Comparison of ENCODE assay signal across 8 cellular contexts in the genomic region with DNA sequence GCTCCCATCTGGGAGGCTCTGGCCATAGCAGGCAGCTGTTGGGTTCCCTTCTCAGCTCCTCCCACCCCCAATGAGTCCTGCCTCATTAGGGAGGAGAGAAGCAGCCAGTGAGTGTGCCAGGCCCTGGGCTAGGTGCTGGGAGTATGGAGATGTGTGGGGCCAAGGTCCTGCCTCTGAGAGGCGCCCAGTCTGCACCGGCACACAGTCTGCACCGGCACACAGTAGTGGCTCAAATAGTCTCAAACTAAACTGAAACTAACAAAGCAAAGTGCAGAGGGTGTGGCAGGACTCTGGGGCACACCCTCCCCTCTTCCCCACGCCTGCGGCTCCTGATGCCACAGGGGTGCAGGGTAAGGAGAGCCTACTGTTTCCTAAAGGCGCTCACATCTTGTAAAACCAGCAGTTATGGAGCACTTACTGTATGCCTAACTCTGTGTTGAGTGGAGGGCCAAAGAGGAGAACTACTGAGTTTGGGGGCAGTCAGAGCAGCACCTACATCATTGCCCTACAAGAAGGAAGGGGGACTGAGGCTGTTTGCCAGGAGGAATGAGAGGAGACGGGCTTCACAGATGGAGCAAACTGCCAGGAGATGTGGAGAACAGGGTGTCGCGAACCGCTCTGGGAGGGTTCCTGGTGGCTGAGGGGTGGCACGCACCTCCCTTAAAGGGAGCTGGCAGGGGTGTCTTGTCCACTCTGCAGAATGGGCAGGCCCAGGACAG. TPM values are rescaled to one million over a fixed set of nuclear protein-coding genes. Genes with fewer than 3 reads are reported as not detected.
DNase-seq lines count a peak whose midpoint lies in the region; ATAC-seq, FAIRE-seq and TF ChIP-seq lines count a peak whose summit lies in the region.

No MANE protein-coding gene starts in this region.

- WGBS in H1 (ENCODE audit: extremely low coverage in 1 of 2, insufficient coverage in 1 of 2, insufficient read length in 1 of 2, insufficient replicate concordance in 2 of 2, low coverage in 1 of 2, low lambda C conversion rate in 2 of 2, missing lambda C conversion rate in 1 of 2), 2 experiments: 78% methylated on average over 11 of the region's 11 CpGs; no CpG with 5 or more reads in 1 of the 2 experiments
- WGBS in ovary, 3 donors: 68 to 81% (median 73%) methylated on average over 10 to 11 of the region's 11 CpGs

- H3K4me3 ChIP-seq in OCI-LY7 (ENCODE audit: low read depth, low read length, poor library complexity, severe bottlenecking): peak overlapping the region; percentile 94
- peak overlapping the region in 3 of 4 experiments; percentile 77 to 91 (median 86); a peak in 6 of 8 replicates for H3K4me3 ChIP-seq in H1 (ENCODE audit: extremely low read depth in 1 of 4, insufficient read depth in 2 of 4, low read depth in 3 of 4, low read length in 4 of 4)
- peak overlapping the region; percentile 47 for H3K4me3 ChIP-seq in ovary

- intact Hi-C loops in OCI-LY7 (cut with micrococcal nuclease; ENCODE audit: unreplicated experiment): loop anchor here (2.0 kb wide), 1 partner anchor 16 kb away; no protein-coding TSS in a partner anchor
- intact Hi-C loops in ovary (cut with DNase I): no loop called here

- CTCF ChIA-PET in OCI-LY7 (lab: Charles Lee; ENCODE audit: unreplicated experiment) (interaction anchor here (0.7 to 1.2 kb wide), 2 partner anchors 29 to 32 kb away, joined by 3 to 4 read pairs; no protein-coding TSS in a partner anchor), H1 (lab: Charles Lee; ENCODE audit: partially characterized antibody) (interaction anchor here (0.9 to 11.4 kb wide), 11 partner anchors 8 to 130 kb away, joined by 3 to 261 read pairs (median 5); partner anchors contain the start of genes GGA1, LGALS1, NOL12 and PDXP)

- no peak for ATAC-seq in GM18909 (IDR thresholded peaks at IDR 0.05; ENCODE audit: poor library complexity, unreplicated experiment)

- no peak overlapping the region for H2BK120ac ChIP-seq in H1 (replicated peaks; ENCODE audit: low read depth, low read length)

- H2BK12ac ChIP-seq in H1 (ENCODE audit: low read depth, low read length): 0 out of 2 replicates have a peak overlapping the region, but pooled peaks have one; percentile 50

- TF ChIP-seq EP300 in H1 (IDR thresholded peaks at IDR 0.05; ENCODE audit: borderline replicate concordance in 1 of 2, low read depth in 2 of 2, low read length in 2 of 2) (no peak), ovary (IDR thresholded peaks at IDR 0.05) (no peak)

- H2BK5ac ChIP-seq in H1 (ENCODE audit: low read depth, low read length): 0 out of 2 replicates have a peak overlapping the region, but pooled peaks have one; percentile 53

- H3K4me2 ChIP-seq in OCI-LY7 (ENCODE audit: low read length): peak overlapping the region; percentile 99
- peak overlapping the region; percentile 86 to 99 for H3K4me2 ChIP-seq in H1 (ENCODE audit: insufficient read depth in 1 of 2, low read depth in 2 of 2, low read length in 2 of 2)

- 0 out of 2 replicates have a peak, but pooled peaks cover 2% of the 10 kb centered on the region for H3K79me1 ChIP-seq in H1 (ENCODE audit: low read depth, low read length)

- H3K23ac ChIP-seq in H1 (ENCODE audit: insufficient read length): no peak overlapping the region

- H2AFZ ChIP-seq in OCI-LY7 (ENCODE audit: low read length) (peak overlapping the region; percentile 78; the same call in 1 of the 2 replicates), H1 (ENCODE audit: low read length) (no peak overlapping the region)

- H3K23me2 ChIP-seq in H1 (ENCODE audit: low read depth, low read length): peaks cover 8% of the 10 kb centered on the region

- H4K20me1 ChIP-seq in OCI-LY7 (ENCODE audit: insufficient read depth, low read length): no peaks in the 10 kb centered on the region
- H4K20me1 ChIP-seq in H1 (replicated peaks in 1 of 2; ENCODE audit: control insufficient read depth in 1 of 2, insufficient read depth in 2 of 2, low read length in 2 of 2): peaks cover 0 to 7% of the 10 kb centered on the region in 2 experiments

- DNase-seq in GM12891 (ENCODE audit: insufficient read length, low spot score): no peak
- DNase-seq in OCI-LY7 (ENCODE audit: low spot score): no peak
- DNase-seq in H1 (ENCODE audit: low read depth in 1 of 2, low spot score in 2 of 2): no peak
- peak in 1 of 5 donors; percentile 33 for DNase-seq in ovary
- DNase-seq in D341Med (ENCODE audit: low spot score): no peak
- no peak for DNase-seq in pons (ENCODE audit: low spot score)
- no peak for DNase-seq in effector CD8-positive, alpha-beta T cell (lab: John Stamatoyannopoulos, UW)

- no peaks in the 10 kb centered on the region for H3K9me3 ChIP-seq in OCI-LY7 (ENCODE audit: low read length)
- H3K9me3 ChIP-seq in H1 (ENCODE audit: insufficient read depth in 2 of 2, low read depth in 1 of 2, low read length in 1 of 2): no peaks in the 10 kb centered on the region
- no peaks in the 10 kb centered on the region for H3K9me3 ChIP-seq in ovary

- H3K18ac ChIP-seq in H1 (ENCODE audit: extremely low read depth, low read length): no peak overlapping the region

- TF ChIP-seq POLR2A in GM12891 (IDR thresholded peaks at IDR 0.05; ENCODE audit: low read depth, low read length) (no peak), H1 (IDR thresholded peaks at IDR 0.05; ENCODE audit: control extremely low read depth in 1 of 2, low read depth in 2 of 2, low read length in 2 of 2) (no peak), ovary (IDR thresholded peaks at IDR 0.05) (no peak)

- no TSS peak for BruUV-seq in OCI-LY7 (replicated peaks; lab: Mats Ljungman, UMichigan)

- no peak overlapping the region for H3K56ac ChIP-seq in H1 (replicated peaks; ENCODE audit: insufficient read length, low read depth, low read length)

- FAIRE-seq in GM12891 (lab: Jason Lieb, UNC): peak; percentile 91
- no peak for FAIRE-seq in H1 (lab: Jason Lieb, UNC)

- peak overlapping the region; percentile 1 for H3K4ac ChIP-seq in H1 (replicated peaks; ENCODE audit: insufficient read length, low read depth, low read length)

- H3K79me2 ChIP-seq in OCI-LY7 (ENCODE audit: insufficient read depth, low read depth, low read length): no peaks in the 10 kb centered on the region
- no peaks in the 10 kb centered on the region; a peak in 1 of 4 replicates for H3K79me2 ChIP-seq in H1 (ENCODE audit: control insufficient read depth in 1 of 2, insufficient read depth in 2 of 2, low read length in 2 of 2)

- H2AK5ac ChIP-seq in H1 (ENCODE audit: low read depth, low read length): no peak overlapping the region

- no peak overlapping the region for H3K14ac ChIP-seq in H1 (ENCODE audit: insufficient read length)

- H3K27ac ChIP-seq in OCI-LY7 (ENCODE audit: low read depth, low read length, poor library complexity, severe bottlenecking): no peak overlapping the region
- H3K27ac ChIP-seq in H1 (ENCODE audit: low read depth, low read length): no peak overlapping the region
- H3K27ac ChIP-seq in ovary: peak overlapping the region; percentile 59 to 75

- TF ChIP-seq CTCF in OCI-LY7 (conservative IDR thresholded peaks at IDR 0.05; ENCODE audit: low read length) (no peak), H1 (IDR thresholded peaks at IDR 0.05; ENCODE audit: control extremely low read depth in 1 of 3, insufficient read depth in 1 of 3, low read depth in 1 of 3, low read length in 3 of 3) (no peak), ovary (IDR thresholded peaks at IDR 0.05) (no peak)

- H3K9ac ChIP-seq in H1 (replicated peaks in 1 of 4; ENCODE audit: extremely low read depth in 1 of 4, low read depth in 3 of 4, low read length in 3 of 4): no peak overlapping the region

- POLR2A ChIA-PET in OCI-LY7 (lab: Charles Lee): no interaction called here
- POLR2A ChIA-PET in H1 (lab: Charles Lee; ENCODE audit: partially characterized antibody): interaction anchor here (0.7 to 2.3 kb wide), 19 partner anchors 8 to 103 kb away, joined by 3 to 8 read pairs (median 4); partner anchors contain the start of genes NOL12, PDXP and TRIOBP

- H3K27me3 ChIP-seq in H1 (replicated peaks in 1 of 4; ENCODE audit: control insufficient read depth in 3 of 4, extremely low read depth in 1 of 4, insufficient read depth in 3 of 4, low read length in 3 of 4): no peaks in the 10 kb centered on the region
- H3K27me3 ChIP-seq in ovary: no peaks in the 10 kb centered on the region

- H2BK20ac ChIP-seq in H1 (ENCODE audit: low read length): no peak overlapping the region

- peaks cover 13% of the 10 kb centered on the region; the same call in 1 of the 2 replicates for H3K36me3 ChIP-seq in OCI-LY7 (ENCODE audit: insufficient read depth, low read length)
- peaks cover 0 to 1% (median 0%) of the 10 kb centered on the region in 4 experiments; a peak in 2 of 8 replicates for H3K36me3 ChIP-seq in H1 (ENCODE audit: control insufficient read depth in 2 of 4, insufficient read depth in 4 of 4, low read length in 3 of 4)
- H3K36me3 ChIP-seq in ovary: no peaks in the 10 kb centered on the region

- H3K9me2 ChIP-seq in OCI-LY7 (ENCODE audit: insufficient read depth, low read length): no peaks in the 10 kb centered on the region

- H4K91ac ChIP-seq in H1 (replicated peaks; ENCODE audit: insufficient read length, low read length): peak overlapping the region; percentile 8

- H2BK15ac ChIP-seq in H1 (ENCODE audit: low read length): no peak overlapping the region

- no peak overlapping the region; the same call in 1 of the 2 replicates for H4K8ac ChIP-seq in H1 (ENCODE audit: extremely low read depth, insufficient read depth, low read length)

- TF ChIP-seq RAD21 in H1 (IDR thresholded peaks at IDR 0.05 in 1 of 2, conservative IDR thresholded peaks at IDR 0.05 in 1 of 2; ENCODE audit: low read depth in 2 of 2, low read length in 2 of 2): no peak

- H3K4me1 ChIP-seq in OCI-LY7 (ENCODE audit: insufficient read depth, low read length, poor library complexity, severe bottlenecking): peaks cover 42% of the 10 kb centered on the region
- peaks cover 5 to 33% (median 26%) of the 10 kb centered on the region in 4 experiments for H3K4me1 ChIP-seq in H1 (replicated peaks in 1 of 4; ENCODE audit: control insufficient read depth in 3 of 4, insufficient read depth in 4 of 4, low read length in 3 of 4)
- H3K4me1 ChIP-seq in ovary (ENCODE audit: insufficient read depth): peaks cover 14% of the 10 kb centered on the region

- H4K5ac ChIP-seq in H1 (ENCODE audit: insufficient read length, low read depth, low read length): no peak overlapping the region

RNA-seq across cellular contexts. Expression of gene SH3BP1, which starts 1.0 kb away (rescaled TPM):
- polyA plus RNA-seq in GM12891 (2012; ENCODE audit: low read depth, missing spikeins): 58.1 TPM
- 15.3 and 18.3 TPM in 2 replicates for total RNA-seq in OCI-LY7 (2014; rRNA removed; shearing (Covaris generic))
- total RNA-seq in OCI-LY7 (2022) (44.4 and 48.4 TPM in 2 replicates), ovary (10 to 100 TPM in 4 of 7 donors, 1 to 10 TPM in 3; 2.0 to 13.3 (median 10.9) TPM)
- total RNA-seq in H1 (2021; fragmentation: NEBNext Ultra II Directional; extraction: Animal tissue kit (Norgen Biotek cat#: 25700)): 32.4 and 40.3 TPM in 2 replicates
- polyA plus RNA-seq in H1 (2011; rRNA removed) (23.9 and 34.8 TPM in 2 replicates), ovary (1 to 10 TPM; 4.5 to 5.5 TPM)
- 22.8 TPM for polyA plus RNA-seq in H1 (2011; cell fraction: cytosol; rRNA removed)
- 50.1 TPM for polyA plus RNA-seq in H1 (2011; cell fraction: nucleus; rRNA removed)
- 57.5 to 65.6 TPM (median 60.4 TPM) in 4 replicates for polyA plus RNA-seq in H1 (2012, experiment 1 of 2)
- 35.9 TPM for polyA plus RNA-seq in H1 (2012, experiment 2 of 2)
- polyA plus RNA-seq in H1 (2013, experiment 1 of 2): 21.9 TPM
- 22.1 TPM for polyA plus RNA-seq in H1 (2013, experiment 2 of 2)
- 20.1 and 23.7 TPM in 2 replicates for polyA minus RNA-seq in H1 (2011; rRNA and poly(A)+ RNA removed)
- 17.0 TPM for polyA minus RNA-seq in H1 (2011; cell fraction: cytosol; rRNA and poly(A)+ RNA removed)
- polyA minus RNA-seq in H1 (2011; cell fraction: nucleus; rRNA and poly(A)+ RNA removed): 19.7 TPM

RNA-seq across cellular contexts. Expression of gene PDXP, which starts 20.0 kb away (rescaled TPM):
- polyA plus RNA-seq in GM12891 (2012; ENCODE audit: low read depth, missing spikeins): 28.3 TPM
- 50.0 and 61.2 TPM in 2 replicates for total RNA-seq in OCI-LY7 (2014; rRNA removed; shearing (Covaris generic))
- total RNA-seq in OCI-LY7 (2022) (54.0 and 55.8 TPM in 2 replicates), ovary (10 to 100 TPM in 6 of 7 donors, 1 to 10 TPM in 1; 9.1 to 15.9 (median 12.7) TPM)
- 35.7 and 36.6 TPM in 2 replicates for total RNA-seq in H1 (2021; fragmentation: NEBNext Ultra II Directional; extraction: Animal tissue kit (Norgen Biotek cat#: 25700))
- polyA plus RNA-seq in H1 (2011; rRNA removed) (67.7 and 74.8 TPM in 2 replicates), ovary (10 to 100 TPM in 1 of 2 donors, 1 to 10 TPM in 1; 8.1 to 13.3 TPM)
- polyA plus RNA-seq in H1 (2011; cell fraction: cytosol; rRNA removed): 47.4 TPM
- polyA plus RNA-seq in H1 (2011; cell fraction: nucleus; rRNA removed): 60.6 TPM
- 33.3 to 46.0 TPM (median 43.7 TPM) in 4 replicates for polyA plus RNA-seq in H1 (2012, experiment 1 of 2)
- polyA plus RNA-seq in H1 (2012, experiment 2 of 2): 66.6 TPM
- polyA plus RNA-seq in H1 (2013, experiment 1 of 2): 33.9 TPM
- 31.0 TPM for polyA plus RNA-seq in H1 (2013, experiment 2 of 2)
- 31.8 and 36.4 TPM in 2 replicates for polyA minus RNA-seq in H1 (2011; rRNA and poly(A)+ RNA removed)
- polyA minus RNA-seq in H1 (2011; cell fraction: cytosol; rRNA and poly(A)+ RNA removed): 30.2 TPM
- polyA minus RNA-seq in H1 (2011; cell fraction: nucleus; rRNA and poly(A)+ RNA removed): 13.4 TPM

RNA-seq across cellular contexts. Expression of gene GGA1, which starts 29.9 kb away (rescaled TPM):
- polyA plus RNA-seq in GM12891 (2012; ENCODE audit: low read depth, missing spikeins): 44.9 TPM
- total RNA-seq in OCI-LY7 (2014; rRNA removed; shearing (Covaris generic)): 119 and 127 TPM in 2 replicates
- total RNA-seq in OCI-LY7 (2022): 167 and 172 TPM in 2 replicates
- total RNA-seq in H1 (2021; fragmentation: NEBNext Ultra II Directional; extraction: Animal tissue kit (Norgen Biotek cat#: 25700)): 46.5 and 49.3 TPM in 2 replicates
- 57.2 and 81.0 TPM in 2 replicates for polyA plus RNA-seq in H1 (2011; rRNA removed)
- 58.2 TPM for polyA plus RNA-seq in H1 (2011; cell fraction: cytosol; rRNA removed)
- polyA plus RNA-seq in H1 (2011; cell fraction: nucleus; rRNA removed): 170 TPM
- 43.4 to 56.3 TPM (median 52.3 TPM) in 4 replicates for polyA plus RNA-seq in H1 (2012, experiment 1 of 2)
- polyA plus RNA-seq in H1 (2012, experiment 2 of 2): 38.5 TPM
- 31.2 TPM for polyA plus RNA-seq in H1 (2013, experiment 1 of 2)
- 28.6 TPM for polyA plus RNA-seq in H1 (2013, experiment 2 of 2)
- polyA minus RNA-seq in H1 (2011; rRNA and poly(A)+ RNA removed): 25.7 and 39.1 TPM in 2 replicates
- 36.0 TPM for polyA minus RNA-seq in H1 (2011; cell fraction: cytosol; rRNA and poly(A)+ RNA removed)
- polyA minus RNA-seq in H1 (2011; cell fraction: nucleus; rRNA and poly(A)+ RNA removed): 64.4 TPM
- 10 to 100 TPM; 36.8 to 64.7 (median 49.6) TPM for total RNA-seq in ovary
- polyA plus RNA-seq in ovary: 10 to 100 TPM; 24.1 to 41.9 TPM

RNA-seq across cellular contexts. Expression of gene LGALS1, which starts 36.9 kb away (rescaled TPM):
- polyA plus RNA-seq in GM12891 (2012; ENCODE audit: low read depth, missing spikeins): 590 TPM
- 85.8 and 93.1 TPM in 2 replicates for total RNA-seq in OCI-LY7 (2014; rRNA removed; shearing (Covaris generic))
- total RNA-seq in OCI-LY7 (2022) (57.2 and 57.3 TPM in 2 replicates), ovary (1,000 to 10,000 TPM in 5 of 7 donors, 100 to 1,000 TPM in 2; 819 to 1,819 (median 1,125) TPM)
- 12.0 and 14.9 TPM in 2 replicates for total RNA-seq in H1 (2021; fragmentation: NEBNext Ultra II Directional; extraction: Animal tissue kit (Norgen Biotek cat#: 25700))
- polyA plus RNA-seq in H1 (2011; rRNA removed) (92.4 and 101 TPM in 2 replicates), ovary (1,000 to 10,000 TPM in 1 of 2 donors, 100 to 1,000 TPM in 1; 331 to 1,399 TPM)
- polyA plus RNA-seq in H1 (2011; cell fraction: cytosol; rRNA removed): 77.6 TPM
- 64.0 TPM for polyA plus RNA-seq in H1 (2011; cell fraction: nucleus; rRNA removed)
- 11.2 to 50.4 TPM (median 33.3 TPM) in 4 replicates for polyA plus RNA-seq in H1 (2012, experiment 1 of 2)
- polyA plus RNA-seq in H1 (2012, experiment 2 of 2): 38.4 TPM
- polyA plus RNA-seq in H1 (2013, experiment 1 of 2): 39.2 TPM
- polyA plus RNA-seq in H1 (2013, experiment 2 of 2): 36.3 TPM
- 15.3 and 15.5 TPM in 2 replicates for polyA minus RNA-seq in H1 (2011; rRNA and poly(A)+ RNA removed)
- polyA minus RNA-seq in H1 (2011; cell fraction: cytosol; rRNA and poly(A)+ RNA removed): 13.3 TPM
- 14.5 TPM for polyA minus RNA-seq in H1 (2011; cell fraction: nucleus; rRNA and poly(A)+ RNA removed)

RNA-seq across cellular contexts. Expression of gene NOL12, which starts 47.6 kb away (rescaled TPM):
- polyA plus RNA-seq in GM12891 (2012; ENCODE audit: low read depth, missing spikeins): 25.9 TPM
- total RNA-seq in OCI-LY7 (2014; rRNA removed; shearing (Covaris generic)): 64.6 and 79.0 TPM in 2 replicates
- total RNA-seq in OCI-LY7 (2022) (58.6 and 62.3 TPM in 2 replicates), ovary (10 to 100 TPM; 11.9 to 36.0 (median 20.3) TPM)
- 26.7 and 28.3 TPM in 2 replicates for total RNA-seq in H1 (2021; fragmentation: NEBNext Ultra II Directional; extraction: Animal tissue kit (Norgen Biotek cat#: 25700))
- polyA plus RNA-seq in H1 (2011; rRNA removed) (25.3 TPM in 2 replicates), ovary (10 to 100 TPM in 1 of 2 donors, 1 to 10 TPM in 1; 7.6 to 19.3 TPM)
- polyA plus RNA-seq in H1 (2011; cell fraction: cytosol; rRNA removed): 40.9 TPM
- 43.6 TPM for polyA plus RNA-seq in H1 (2011; cell fraction: nucleus; rRNA removed)
- polyA plus RNA-seq in H1 (2012, experiment 1 of 2): 19.3 to 37.0 TPM (median 34.3 TPM) in 4 replicates
- 27.9 TPM for polyA plus RNA-seq in H1 (2012, experiment 2 of 2)
- polyA plus RNA-seq in H1 (2013, experiment 1 of 2): 27.9 TPM
- 24.0 TPM for polyA plus RNA-seq in H1 (2013, experiment 2 of 2)
- polyA minus RNA-seq in H1 (2011; rRNA and poly(A)+ RNA removed): 8.3 and 9.6 TPM in 2 replicates
- 8.8 TPM for polyA minus RNA-seq in H1 (2011; cell fraction: cytosol; rRNA and poly(A)+ RNA removed)
- polyA minus RNA-seq in H1 (2011; cell fraction: nucleus; rRNA and poly(A)+ RNA removed): 16.7 TPM

Comparison
In these comparisons a context has a peak if more than half of its experiments do, and no peak if none do; other contexts are left out.
1. H3K27ac ChIP-seq: peak in ovary (2 of 2); none in OCI-LY7 (single experiment) and H1 (single experiment).
2. Peak in every context shown above with its lines, with median percentiles within 50 percentile points of each other: H3K4me3 ChIP-seq.